ENCODE assay signal across 1 cellular context in genomic region chr2:73339171-73339678, GRCh38.
A peak's percentile ranks its signal among the peaks of the same experiment; 100 is the strongest.
TF ChIP-seq lines count a peak whose summit lies in the region.

No MANE protein-coding gene starts in this region.

TF ChIP-seq in H1, 55 proteins besides CTCF, POLR2A, EP300 and RAD21:
- TF ChIP-seq EGR1 (IDR thresholded peaks at IDR 0.05; ENCODE audit: borderline replicate concordance, low read depth, low read length) = no peak
- TF ChIP-seq HDAC6 (IDR thresholded peaks at IDR 0.05; ENCODE audit: low read depth, low read length) = no peak
- TF ChIP-seq JUN (IDR thresholded peaks at IDR 0.05; ENCODE audit: low read depth, low read length) = no peak
- no peak for TF ChIP-seq ATF2 (IDR thresholded peaks at IDR 0.05; ENCODE audit: low read length)
- TF ChIP-seq USF2 (IDR thresholded peaks at IDR 0.05; ENCODE audit: low read length) = 0 out of 2 replicates have a peak, but pooled peaks have one; percentile 36
